Comparison of ENCODE assay signal across 22 cellular contexts in genomic region chr5:23588841-23589240, GRCh38.
DNase-seq lines count a peak whose midpoint lies in the region; ATAC-seq, FAIRE-seq and TF ChIP-seq lines count a peak whose summit lies in the region.
"Had no signal": no experiment of that assay in that cellular context is flagged by ENCODE, and none has a peak within 500 bp of the region (broad histone marks: within the 10 kb centered on the region; RNA-seq: fewer than 3 reads in every experiment).

No MANE protein-coding gene starts in this region.

- H3K4me2 ChIP-seq in PC-9: no peak overlapping the region
- H3K4me2 ChIP-seq in SU-DHL-6 (ENCODE audit: low read depth, low read length, poor library complexity, severe bottlenecking): no peak overlapping the region
- H3K4me2 ChIP-seq: A549; BLaER1 treated with 17β-estradiol and CSF1 and Interleukin-3, amounts not matched to agents 10 nM and 100 nM had no signal

- no peak overlapping the region for H3K27ac ChIP-seq in PC-9
- H3K27ac ChIP-seq in SU-DHL-6 (ENCODE audit: low read depth, low read length): no peak overlapping the region
- H3K27ac ChIP-seq: 22Rv1; A549; BLaER1 treated with 17β-estradiol and CSF1 and Interleukin-3, amounts not matched to agents 10 nM and 100 nM; C4-2B had no signal

- in situ Hi-C loops in GM13976 (cut with MboI; ENCODE audit: low sequenced_read_pairs, unreplicated experiment): no loop called here

- no peaks in the 10 kb centered on the region for H3K4me1 ChIP-seq in PC-9 (replicated peaks; ENCODE audit: insufficient read depth)
- H3K4me1 ChIP-seq: A549; BLaER1 treated with 17β-estradiol and CSF1 and Interleukin-3, amounts not matched to agents 10 nM and 100 nM; Caco-2 had no signal

- TF ChIP-seq POLR2A in H54 (IDR thresholded peaks at IDR 0.05; ENCODE audit: low read depth, low read length): no peak

- H3K79me2 ChIP-seq in PC-9 (ENCODE audit: low read depth) (no peaks in the 10 kb centered on the region), SU-DHL-6 (ENCODE audit: insufficient read depth, low read length) (no peaks in the 10 kb centered on the region)

- H3F3A ChIP-seq in PC-9 (ENCODE audit: insufficient read depth, low read depth): no peaks in the 10 kb centered on the region
- no peaks in the 10 kb centered on the region for H3F3A ChIP-seq in SU-DHL-6 (ENCODE audit: insufficient read depth)

- TF ChIP-seq CTCF in PC-9 (conservative IDR thresholded peaks at IDR 0.05) (no peak), SU-DHL-6 (IDR thresholded peaks at IDR 0.05; ENCODE audit: insufficient read depth, low read length, poor library complexity, severe bottlenecking) (no peak), GM13976 (IDR thresholded peaks at IDR 0.05; ENCODE audit: borderline replicate concordance, control extremely low read depth, extremely low read depth, insufficient read depth, missing control alignments) (no peak)

- H3K9me3 ChIP-seq in PC-9 (ENCODE audit: insufficient read depth, low read depth): no peaks in the 10 kb centered on the region
- H3K9me3 ChIP-seq in SU-DHL-6 (ENCODE audit: insufficient read depth, low read length): no peaks in the 10 kb centered on the region
- H3K9me3 ChIP-seq: A549; BLaER1 treated with 17β-estradiol and CSF1 and Interleukin-3, amounts not matched to agents 10 nM and 100 nM; Caco-2 had no signal

- POLR2A ChIA-PET in PC-9 (lab: Charles Lee; ENCODE audit: unreplicated experiment): no interaction called here

- no peak for ATAC-seq in HG02678 (IDR thresholded peaks at IDR 0.05; ENCODE audit: unreplicated experiment)
- ATAC-seq: A549; CD8-positive, alpha-beta T cell had no signal

- H4K20me1 ChIP-seq in PC-9 (ENCODE audit: insufficient read depth): no peaks in the 10 kb centered on the region
- H4K20me1 ChIP-seq in SU-DHL-6 (ENCODE audit: low read depth, low read length): no peaks in the 10 kb centered on the region
- H4K20me1 ChIP-seq: BLaER1 treated with 17β-estradiol and CSF1 and Interleukin-3, amounts not matched to agents 10 nM and 100 nM had no signal

- H3K36me3 ChIP-seq in PC-9 (ENCODE audit: low read depth): no peaks in the 10 kb centered on the region
- no peaks in the 10 kb centered on the region for H3K36me3 ChIP-seq in SU-DHL-6 (ENCODE audit: low read length)
- H3K36me3 ChIP-seq: BLaER1 treated with 17β-estradiol and CSF1 and Interleukin-3, amounts not matched to agents 10 nM and 100 nM had no signal

- CTCF ChIA-PET in PC-9 (lab: Charles Lee): no interaction called here

- H3K27me3 ChIP-seq in PC-9 (ENCODE audit: insufficient read depth, low read depth) (no peaks in the 10 kb centered on the region), SU-DHL-6 (ENCODE audit: low read length) (no peaks in the 10 kb centered on the region)
- H3K27me3 ChIP-seq: BLaER1 treated with 17β-estradiol and CSF1 and Interleukin-3, amounts not matched to agents 10 nM and 100 nM had no signal

- peaks cover 3% of the 10 kb centered on the region; the same call in 1 of the 2 replicates for H3K9me2 ChIP-seq in PC-9 (ENCODE audit: insufficient read depth)
- H3K9me2 ChIP-seq in SU-DHL-6 (replicated peaks; ENCODE audit: insufficient read depth, low read length): no peaks in the 10 kb centered on the region

- FAIRE-seq in H54 (lab: Jason Lieb, UNC): peak; percentile 36
- FAIRE-seq: A549, D721Med, G401.6, GM12891, GM18507 had no signal

- intact Hi-C loops in PC-9 (cut with micrococcal nuclease; ENCODE audit: unreplicated experiment): no loop called here

- DNase-seq in H54 (ENCODE audit: insufficient read length, low spot score) (no peak), NCI-H2227 (lab: John Stamatoyannopoulos, UW; ENCODE audit: unreplicated experiment) (peak; percentile 64), PC-9 (no peak), activated gamma-delta T cell treated with Interleukin-2 at 50 U/mL for 16 hours (no peak), GM13976 (ENCODE audit: low spot score) (no peak)
- DNase-seq: AML-193; Caco-2; Calu3; CD4-positive, alpha-beta T cell; CD8-positive, alpha-beta T cell; DMS79 treated with DMSO at 0.1 percent for 48 hours; GF-D8 had no signal

- H3K4me3 ChIP-seq in PC-9 (no peak overlapping the region), SU-DHL-6 (ENCODE audit: insufficient read depth, low read length, poor library complexity, severe bottlenecking) (no peak overlapping the region)
- H3K4me3 ChIP-seq: A549; BLaER1 treated with 17β-estradiol and CSF1 and Interleukin-3, amounts not matched to agents 10 nM and 100 nM had no signal

- H2AFZ ChIP-seq in PC-9 (0 out of 2 replicates have a peak overlapping the region, but pooled peaks have one; percentile 40), SU-DHL-6 (ENCODE audit: low read depth, low read length, severe bottlenecking) (peak overlapping the region; percentile 42)

- BruUV-seq in PC-9 (replicated peaks; lab: Mats Ljungman, UMichigan): no TSS peak

- H3K9ac ChIP-seq in SU-DHL-6 (ENCODE audit: low read length): no peak overlapping the region
- H3K9ac ChIP-seq: BLaER1 treated with 17β-estradiol and CSF1 and Interleukin-3, amounts not matched to agents 10 nM and 100 nM had no signal
